ENCODE assay signal across 8 cellular contexts in genomic region chr19:4911786-4912672, GRCh38. TPM values are rescaled to one million over a fixed set of nuclear protein-coding genes. Genes with fewer than 3 reads are reported as not detected.
DNase-seq lines count a peak whose midpoint lies in the region; ATAC-seq and TF ChIP-seq lines count a peak whose summit lies in the region.

No MANE protein-coding gene starts in this region.

- peak overlapping the region; percentile 78 for H3K27ac Mint-ChIP-seq in activated T-helper 17 cell treated with anti-CD3 and anti-CD28 coated beads, Interleukin-2, amount 50 U/mL, for 72 hours

- no peaks in the 10 kb centered on the region for H3K27me3 Mint-ChIP-seq in activated T-helper 17 cell treated with anti-CD3 and anti-CD28 coated beads, Interleukin-2, amount 50 U/mL, for 72 hours

- H3K4me3 ChIP-seq in H7 (ENCODE audit: insufficient read depth, low read depth, low read length) (no peak overlapping the region), Panc1 (ENCODE audit: low read depth in 2 of 2, low read length in 2 of 2) (peak overlapping the region; percentile 55 to 61), neural cell (ENCODE audit: low read length) (no peak overlapping the region), stomach (peak overlapping the region; percentile 6 to 82 (median 73))

- ATAC-seq in Panc1 (peak; percentile 60), HG02852 (IDR thresholded peaks at IDR 0.05; ENCODE audit: unreplicated experiment) (no peak)
- peak; percentile 22 for ATAC-seq in activated T-helper 17 cell treated with anti-CD3 and anti-CD28 coated beads, Interleukin-2, amount 50 U/mL, for 72 hours (replicated peaks)

- H3K27ac ChIP-seq in Panc1 (ENCODE audit: low read length) (peak overlapping the region; percentile 93), neural cell (ENCODE audit: low read length) (no peak overlapping the region), stomach (peak overlapping the region in 4 of 5 donors; percentile 35 to 71 (median 50))

- H3K9me2 ChIP-seq in neural cell (ENCODE audit: insufficient read depth, low read length) = no peaks in the 10 kb centered on the region

- H3K4me1 ChIP-seq in Panc1 (ENCODE audit: control insufficient read depth, insufficient read depth, low read length) (peaks cover 33% of the 10 kb centered on the region), stomach (peaks cover 24 to 65% (median 42%) of the 10 kb centered on the region in 4 donors)

- no peak overlapping the region for H3K9ac ChIP-seq in neural cell (ENCODE audit: low read length)

- H3K4me2 ChIP-seq in neural cell (ENCODE audit: low read length) = no peak overlapping the region

- peaks cover 27% of the 10 kb centered on the region for H3K4me1 Mint-ChIP-seq in activated T-helper 17 cell treated with anti-CD3 and anti-CD28 coated beads, Interleukin-2, amount 50 U/mL, for 72 hours

- CTCF ChIA-PET in Panc1 (lab: Charles Lee) = interaction anchor here (0.6 to 2.0 kb wide), 5 partner anchors 36 to 119 kb away, joined by 3 to 24 read pairs (median 7); no protein-coding TSS in a partner anchor

- peak; percentile 35 for TF ChIP-seq RAD21 in neural cell (conservative IDR thresholded peaks at IDR 0.05)

- TF ChIP-seq POLR2A in stomach (IDR thresholded peaks at IDR 0.05) = no peak

- BruUV-seq in Panc1 (replicated peaks; lab: Mats Ljungman, UMichigan) = no TSS peak

- H3K9me3 ChIP-seq in Panc1 (ENCODE audit: control insufficient read depth, insufficient read depth, low read depth, low read length) = no peaks in the 10 kb centered on the region
- H3K9me3 ChIP-seq in neural cell (ENCODE audit: low read length) = no peaks in the 10 kb centered on the region
- H3K9me3 ChIP-seq in stomach = no peaks in the 10 kb centered on the region

- H3K36me3 Mint-ChIP-seq in activated T-helper 17 cell treated with anti-CD3 and anti-CD28 coated beads, Interleukin-2, amount 50 U/mL, for 72 hours (ENCODE audit: low read depth) = peaks cover 66% of the 10 kb centered on the region

- TF ChIP-seq EP300 in neural cell (conservative IDR thresholded peaks at IDR 0.05; ENCODE audit: poor library complexity, severe bottlenecking) (no peak), stomach (IDR thresholded peaks at IDR 0.05) (no peak)

- 22 to 35% (median 24%) methylated on average over 19 to 29 of the region's 29 CpGs for WGBS in stomach, 5 donors

- peak; percentile 100 for DNase-seq in AG09319 (ENCODE audit: extremely low read depth, low read depth)
- peak; percentile 89 for DNase-seq in H7
- peak; percentile 89 for DNase-seq in Panc1 (ENCODE audit: low read depth, low spot score)
- peak; percentile 100 for DNase-seq in fibroblast of peridontal ligament (ENCODE audit: extremely low read depth)
- DNase-seq in stomach = peak; percentile 52

- peaks cover 3% of the 10 kb centered on the region; the same call in 1 of the 2 replicates for H3K36me3 ChIP-seq in H7 (replicated peaks; ENCODE audit: control insufficient read depth, insufficient read depth, low read length)
- H3K36me3 ChIP-seq in Panc1 (ENCODE audit: control insufficient read depth, insufficient read depth, low read length) = peaks cover 3% of the 10 kb centered on the region
- H3K36me3 ChIP-seq in neural cell (ENCODE audit: insufficient read depth, low read length) = no peaks in the 10 kb centered on the region
- no peaks in the 10 kb centered on the region for H3K36me3 ChIP-seq in stomach

- no peaks in the 10 kb centered on the region for H4K20me1 ChIP-seq in neural cell (ENCODE audit: insufficient read depth)

- peak overlapping the region; percentile 94 for H3K4me3 Mint-ChIP-seq in activated T-helper 17 cell treated with anti-CD3 and anti-CD28 coated beads, Interleukin-2, amount 50 U/mL, for 72 hours

- peaks cover 24% of the 10 kb centered on the region for H3K79me2 ChIP-seq in neural cell (replicated peaks; ENCODE audit: insufficient read depth, low read length)

- intact Hi-C loops in Panc1 (cut with micrococcal nuclease; ENCODE audit: unreplicated experiment) = loop anchor here (1.0 to 5.0 kb wide), 2 partner anchors 40 to 105 kb away; no protein-coding TSS in a partner anchor
- intact Hi-C loops in stomach (cut with DNase I; ENCODE audit: low total_unique reads) = loop anchor here (2.0 to 5.0 kb wide), 2 partner anchors 40 to 101 kb away; no protein-coding TSS in a partner anchor

- H3K27me3 ChIP-seq in H7 (ENCODE audit: control insufficient read depth, insufficient read depth, low read length) (no peaks in the 10 kb centered on the region; the same call in 1 of the 2 replicates), Panc1 (ENCODE audit: control insufficient read depth, insufficient read depth, low read length) (no peaks in the 10 kb centered on the region), neural cell (ENCODE audit: insufficient read depth, low read depth, low read length) (peaks cover 2% of the 10 kb centered on the region), stomach (peaks cover 0 to 15% (median 10%) of the 10 kb centered on the region in 3 donors)

- TF ChIP-seq CTCF in AG09319 (IDR thresholded peaks at IDR 0.05; ENCODE audit: low read depth, low read length) (peak; percentile 59), Panc1 (IDR thresholded peaks at IDR 0.05) (peak; percentile 77; the same call in 1 of the 2 replicates), neural cell (IDR thresholded peaks at IDR 0.05; ENCODE audit: poor library complexity, severe bottlenecking) (peak; percentile 56), stomach (IDR thresholded peaks at IDR 0.05) (peak in 5 of 7 experiments; percentile 18 to 62 (median 46))

- in situ Hi-C loops in Panc1 (cut with HindIII; ENCODE audit: low pct_unique_long_range_greater_than_20kb, low sequenced_read_pairs) = no loop called here

- no peaks in the 10 kb centered on the region for H3K9me3 Mint-ChIP-seq in activated T-helper 17 cell treated with anti-CD3 and anti-CD28 coated beads, Interleukin-2, amount 50 U/mL, for 72 hours

- H3F3A ChIP-seq in neural cell (ENCODE audit: insufficient read depth, low read length, poor library complexity, severe bottlenecking) = no peaks in the 10 kb centered on the region

- POLR2A ChIA-PET in Panc1 (lab: Charles Lee) = interaction anchor here (0.5 kb wide), 1 partner anchor 48 kb away, joined by 5 read pairs; no protein-coding TSS in a partner anchor

- H2AFZ ChIP-seq in neural cell (ENCODE audit: low read depth, low read length) = no peak overlapping the region

RNA-seq across cellular contexts. Expression of gene UHRF1, which starts 2.7 kb away (rescaled TPM):
- total RNA-seq in H7 (2014; rRNA removed; shearing (Covaris generic)) = 22.1 and 54.0 TPM in 2 replicates
- 53.6 TPM for total RNA-seq in Panc1 (2021; ENCODE audit: unreplicated experiment)
- 30.0 TPM for polyA plus RNA-seq in Panc1 (2012; ENCODE audit: insufficient read length)
- 100 to 1,000 TPM in 1 of 2 donors, 10 to 100 TPM in 1; 52.1 to 129 TPM for total RNA-seq in activated T-helper 17 cell treated with anti-CD3 and anti-CD28 coated beads, Interleukin-2, amount 50 U/mL, for 72 hours
- 1.8 and 3.0 TPM in 2 replicates for polyA plus RNA-seq in neural cell
- polyA minus RNA-seq in neural cell = 2.7 and 3.1 TPM in 2 replicates
- 10 to 100 TPM in 1 of 5 donors, 1 to 10 TPM in 2, under 1 TPM in 2; 0.58 to 20.5 (median 6.4) TPM for total RNA-seq in stomach
- polyA plus RNA-seq in stomach = 1 to 10 TPM; 2.0 to 4.4 (median 3.8) TPM

RNA-seq across cellular contexts. Expression of gene ARRDC5, which starts 9.3 kb away (rescaled TPM):
- not detected in 2 replicates for total RNA-seq in H7 (2014; rRNA removed; shearing (Covaris generic))
- total RNA-seq in Panc1 (2021; ENCODE audit: unreplicated experiment) = not detected
- polyA plus RNA-seq in Panc1 (2012; ENCODE audit: insufficient read length) = not detected
- total RNA-seq in activated T-helper 17 cell treated with anti-CD3 and anti-CD28 coated beads, Interleukin-2, amount 50 U/mL, for 72 hours = under 1 TPM; 0.16 to 0.19 TPM
- not detected in 2 replicates for polyA plus RNA-seq in neural cell
- polyA minus RNA-seq in neural cell = not detected in 2 replicates
- total RNA-seq in stomach = under 1 TPM in 1 of 5 donors, not detected in 4; 0.73 TPM
- under 1 TPM in 1 of 3 donors, not detected in 2; 0.20 TPM for polyA plus RNA-seq in stomach

RNA-seq across cellular contexts. Expression of gene PLIN3, which starts 44.6 kb away (rescaled TPM):
- 88.8 and 95.2 TPM in 2 replicates for total RNA-seq in H7 (2014; rRNA removed; shearing (Covaris generic))
- total RNA-seq in Panc1 (2021; ENCODE audit: unreplicated experiment) = 157 TPM
- 198 TPM for polyA plus RNA-seq in Panc1 (2012; ENCODE audit: insufficient read length)
- total RNA-seq in activated T-helper 17 cell treated with anti-CD3 and anti-CD28 coated beads, Interleukin-2, amount 50 U/mL, for 72 hours = 10 to 100 TPM; 46.4 to 56.7 TPM
- 0.71 and 1.7 TPM in 2 replicates for polyA plus RNA-seq in neural cell
- polyA minus RNA-seq in neural cell = 1.2 and 1.5 TPM in 2 replicates
- total RNA-seq in stomach = 10 to 100 TPM in 4 of 5 donors, 1 to 10 TPM in 1; 8.9 to 42.6 (median 16.3) TPM
- 10 to 100 TPM; 39.2 to 55.3 (median 44.0) TPM for polyA plus RNA-seq in stomach

RNA-seq across cellular contexts. Expression of gene KDM4B, which starts 56.9 kb away (rescaled TPM):
- 12.0 and 18.5 TPM in 2 replicates for total RNA-seq in H7 (2014; rRNA removed; shearing (Covaris generic))
- 18.4 TPM for total RNA-seq in Panc1 (2021; ENCODE audit: unreplicated experiment)
- polyA plus RNA-seq in Panc1 (2012; ENCODE audit: insufficient read length) = 27.4 TPM
- total RNA-seq in activated T-helper 17 cell treated with anti-CD3 and anti-CD28 coated beads, Interleukin-2, amount 50 U/mL, for 72 hours = 10 to 100 TPM; 33.8 to 83.5 TPM
- 19.1 and 19.6 TPM in 2 replicates for polyA plus RNA-seq in neural cell
- polyA minus RNA-seq in neural cell = 45.0 and 54.3 TPM in 2 replicates
- 100 to 1,000 TPM in 2 of 5 donors, 10 to 100 TPM in 3; 22.9 to 202 (median 59.1) TPM for total RNA-seq in stomach
- 10 to 100 TPM in 2 of 3 donors, 1 to 10 TPM in 1; 5.2 to 10.1 (median 10.0) TPM for polyA plus RNA-seq in stomach

Comparison
In these comparisons a context has a peak if more than half of its experiments do, and no peak if none do; other contexts are left out.
1. H3K4me3 ChIP-seq: peak in Panc1 (2 of 2) and stomach (4 of 4); none in H7 (single experiment) and neural cell (single experiment).
2. Peak in every context shown above with its lines, with median percentiles within 50 percentile points of each other: DNase-seq and CTCF ChIP-seq.